In genomic region chr1:6489799-6490180, GRCh38 we compare ENCODE assay signal across 8 cellular contexts. TPM values are rescaled to one million over a fixed set of nuclear protein-coding genes. Genes with fewer than 3 reads are reported as not detected.
DNase-seq lines count a peak whose midpoint lies in the region; ATAC-seq and TF ChIP-seq lines count a peak whose summit lies in the region.

No MANE protein-coding gene starts in this region.

- no peaks in the 10 kb centered on the region for H3K79me2 ChIP-seq in Karpas-422 (ENCODE audit: low read length)

- no peaks in the 10 kb centered on the region for H3K36me3 Mint-ChIP-seq in CD14-positive monocyte
- no peaks in the 10 kb centered on the region for H3K36me3 Mint-ChIP-seq in activated naive CD8-positive, alpha-beta T cell treated with anti-CD3 and anti-CD28 coated beads for 36 hours

- peaks cover 10% of the 10 kb centered on the region for H3K4me1 ChIP-seq in Karpas-422 (ENCODE audit: low read length)
- peaks cover 12 to 89% (median 62%) of the 10 kb centered on the region in 9 donors for H3K4me1 ChIP-seq in heart right ventricle
- peaks cover 7% of the 10 kb centered on the region for H3K4me1 ChIP-seq in psoas muscle
- no peaks in the 10 kb centered on the region for H3K4me1 ChIP-seq in urinary bladder (ENCODE audit: insufficient read depth)

- peaks cover 0 to 4% (median 2%) of the 10 kb centered on the region in 7 donors for H3K9me3 Mint-ChIP-seq in CD14-positive monocyte
- H3K9me3 Mint-ChIP-seq in activated naive CD8-positive, alpha-beta T cell treated with anti-CD3 and anti-CD28 coated beads for 36 hours, result no peaks in the 10 kb centered on the region

- DNase-seq in CD14-positive monocyte (ENCODE audit: low spot score), result peak; percentile 63
- DNase-seq in Karpas-422, result peak; percentile 90
- DNase-seq in SKM-1 (lab: John Stamatoyannopoulos, UW; ENCODE audit: unreplicated experiment), result peak; percentile 53
- DNase-seq in activated naive CD8-positive, alpha-beta T cell treated with anti-CD3 and anti-CD28 coated beads for 36 hours, result peak; percentile 84
- DNase-seq in heart right ventricle, result peak; percentile 64 to 75
- peak; percentile 70 to 80 for DNase-seq in psoas muscle

- peaks cover 48 to 74% (median 53%) of the 10 kb centered on the region in 3 donors for H3K27me3 Mint-ChIP-seq in CD14-positive monocyte (ENCODE audit: low read depth in 3 of 3)
- peaks cover 20% of the 10 kb centered on the region for H3K27me3 Mint-ChIP-seq in activated naive CD8-positive, alpha-beta T cell treated with anti-CD3 and anti-CD28 coated beads for 36 hours

- intact Hi-C loops in CD14-positive monocyte (cut with micrococcal nuclease), result loop anchor here in 1 of 2 donors (5.0 kb wide), 1 partner anchor 728 kb away; no protein-coding TSS in a partner anchor
- intact Hi-C loops in heart right ventricle (cut with DNase I), result loop anchor here in 8 of 10 donors (2.0 to 10.0 kb wide), 7 partner anchors 33 to 158 kb away; no protein-coding TSS in a partner anchor
- intact Hi-C loops in psoas muscle (cut with DNase I), result loop anchor here in 1 of 2 donors (5.0 kb wide), 1 partner anchor 158 kb away; no protein-coding TSS in a partner anchor

- peaks cover 5% of the 10 kb centered on the region for H3K4me1 Mint-ChIP-seq in CD14-positive monocyte
- peaks cover 25% of the 10 kb centered on the region for H3K4me1 Mint-ChIP-seq in activated naive CD8-positive, alpha-beta T cell treated with anti-CD3 and anti-CD28 coated beads for 36 hours

- no peaks in the 10 kb centered on the region for H4K20me1 ChIP-seq in Karpas-422 (ENCODE audit: insufficient read depth, low read depth, low read length)

- 13 to 14% methylated on average over 21 of the region's 21 CpGs for WGBS in heart right ventricle, 2 donors
- 14 to 15% (median 14%) methylated on average over 20 to 21 of the region's 21 CpGs for WGBS in psoas muscle, 3 donors
- WGBS in urinary bladder, result 13% methylated on average over 21 of the region's 21 CpGs

- H3K27me3 ChIP-seq in Karpas-422 (ENCODE audit: low read length) (no peaks in the 10 kb centered on the region), heart right ventricle (peaks cover 0 to 31% (median 5%) of the 10 kb centered on the region in 7 donors), psoas muscle (ENCODE audit: insufficient read depth in 3 of 3, low read length in 2 of 3) (peaks cover 0 to 27% (median 4%) of the 10 kb centered on the region in 3 donors)

- H3K9me3 ChIP-seq in Karpas-422 (ENCODE audit: low read length), result no peaks in the 10 kb centered on the region
- no peaks in the 10 kb centered on the region for H3K9me3 ChIP-seq in heart right ventricle
- no peaks in the 10 kb centered on the region for H3K9me3 ChIP-seq in psoas muscle

- peak overlapping the region; percentile 66 for H3K4me2 ChIP-seq in Karpas-422 (ENCODE audit: low read depth, low read length, poor library complexity, severe bottlenecking)

- H3K27ac ChIP-seq in Karpas-422 (ENCODE audit: low read length) (no peak overlapping the region), heart right ventricle (peak overlapping the region in 8 of 10 donors; percentile 74 to 89 (median 82)), psoas muscle (no peak overlapping the region), urinary bladder (ENCODE audit: low read depth) (peak overlapping the region; percentile 41)

- H3K27ac Mint-ChIP-seq in CD14-positive monocyte, result no peak overlapping the region
- H3K27ac Mint-ChIP-seq in activated naive CD8-positive, alpha-beta T cell treated with anti-CD3 and anti-CD28 coated beads for 36 hours, result peak overlapping the region; percentile 60

- H3K4me3 Mint-ChIP-seq in CD14-positive monocyte, result peak overlapping the region; percentile 31 to 69
- peak overlapping the region; percentile 82 for H3K4me3 Mint-ChIP-seq in activated naive CD8-positive, alpha-beta T cell treated with anti-CD3 and anti-CD28 coated beads for 36 hours

- H3K4me3 ChIP-seq in Karpas-422 (ENCODE audit: low read length) (peak overlapping the region; percentile 50; the same call in 1 of the 2 replicates), heart right ventricle (peak overlapping the region; percentile 45 to 70 (median 64)), psoas muscle (peak overlapping the region; percentile 64), urinary bladder (ENCODE audit: low read depth, low read length) (peak overlapping the region; percentile 55)

- TF ChIP-seq CTCF in CD14-positive monocyte (IDR thresholded peaks at IDR 0.05) (peak; percentile 93), heart right ventricle (IDR thresholded peaks at IDR 0.05) (peak; percentile 81 to 97 (median 93)), psoas muscle (IDR thresholded peaks at IDR 0.05) (peak; percentile 78)

- no peak overlapping the region; the same call in 1 of the 2 replicates for H3K9ac ChIP-seq in Karpas-422 (ENCODE audit: low read length)

- H2AFZ ChIP-seq in Karpas-422 (ENCODE audit: low read length), result 0 out of 2 replicates have a peak overlapping the region, but pooled peaks have one; percentile 64

- no peaks in the 10 kb centered on the region for H3K36me3 ChIP-seq in Karpas-422 (ENCODE audit: insufficient read depth, low read length)
- no peaks in the 10 kb centered on the region for H3K36me3 ChIP-seq in heart right ventricle
- no peaks in the 10 kb centered on the region for H3K36me3 ChIP-seq in psoas muscle (ENCODE audit: insufficient read depth in 1 of 2, low read depth in 1 of 2)
- no peaks in the 10 kb centered on the region for H3K36me3 ChIP-seq in urinary bladder (ENCODE audit: insufficient read depth)

- no peaks in the 10 kb centered on the region for H3K9me2 ChIP-seq in Karpas-422 (replicated peaks; ENCODE audit: insufficient read depth, low read length)

- ATAC-seq in GM19463 (IDR thresholded peaks at IDR 0.05; ENCODE audit: unreplicated experiment) (peak; percentile 67), heart right ventricle (peak; percentile 55 to 79 (median 69)), psoas muscle (peak; percentile 61 to 79 (median 70))

RNA-seq across cellular contexts. Expression of gene PLEKHG5, which starts 1.7 kb away (rescaled TPM):
- polyA plus RNA-seq in CD14-positive monocyte (not detected), heart right ventricle (10 to 100 TPM in 1 of 2 donors, 1 to 10 TPM in 1; 6.6 to 28.7 TPM), psoas muscle (1 to 10 TPM; 1.5 to 2.3 (median 2.0) TPM), urinary bladder (5.8 TPM)
- total RNA-seq in Karpas-422 (2014; rRNA removed; shearing (Covaris generic); ENCODE audit: low replicate concordance), result 0.25 TPM in 1 of 2 replicates, not detected in the other
- total RNA-seq in activated naive CD8-positive, alpha-beta T cell treated with anti-CD3 and anti-CD28 coated beads for 36 hours, result 1 to 10 TPM; 2.2 to 2.3 TPM
- total RNA-seq in heart right ventricle (10 to 100 TPM; 10.0 to 18.8 (median 15.3) TPM), psoas muscle (1 to 10 TPM; 2.6 to 3.3 (median 3.2) TPM), urinary bladder (9.9 TPM)

RNA-seq across cellular contexts. Expression of gene TNFRSF25, which starts 23.8 kb away (rescaled TPM):
- polyA plus RNA-seq in CD14-positive monocyte (under 1 TPM; 0.33 to 0.48 TPM), heart right ventricle (10 to 100 TPM in 1 of 2 donors, 1 to 10 TPM in 1; 6.6 to 43.1 TPM), psoas muscle (1 to 10 TPM; 1.5 to 2.7 (median 1.6) TPM), urinary bladder (4.3 TPM)
- 0.58 TPM in 1 of 2 replicates, not detected in the other for total RNA-seq in Karpas-422 (2014; rRNA removed; shearing (Covaris generic); ENCODE audit: low replicate concordance)
- 10 to 100 TPM; 64.7 to 67.8 TPM for total RNA-seq in activated naive CD8-positive, alpha-beta T cell treated with anti-CD3 and anti-CD28 coated beads for 36 hours
- total RNA-seq in heart right ventricle (10 to 100 TPM in 2 of 10 donors, 1 to 10 TPM in 8; 4.0 to 12.0 (median 7.3) TPM), psoas muscle (1 to 10 TPM; 1.5 to 2.6 (median 2.2) TPM), urinary bladder (7.1 TPM)

Comparison
In these comparisons a context has a peak if more than half of its experiments do, and no peak if none do; other contexts are left out.
1. H3K27ac ChIP-seq: peak in heart right ventricle (8 of 10) and urinary bladder (single experiment); none in Karpas-422 (single experiment) and psoas muscle (single experiment).
2. Peak in every context shown above with its lines, with median percentiles within 50 percentile points of each other: DNase-seq, CTCF ChIP-seq, ATAC-seq and H3K4me3 ChIP-seq.